ENCODE assay signal across 19 cellular contexts in the genomic region with DNA sequence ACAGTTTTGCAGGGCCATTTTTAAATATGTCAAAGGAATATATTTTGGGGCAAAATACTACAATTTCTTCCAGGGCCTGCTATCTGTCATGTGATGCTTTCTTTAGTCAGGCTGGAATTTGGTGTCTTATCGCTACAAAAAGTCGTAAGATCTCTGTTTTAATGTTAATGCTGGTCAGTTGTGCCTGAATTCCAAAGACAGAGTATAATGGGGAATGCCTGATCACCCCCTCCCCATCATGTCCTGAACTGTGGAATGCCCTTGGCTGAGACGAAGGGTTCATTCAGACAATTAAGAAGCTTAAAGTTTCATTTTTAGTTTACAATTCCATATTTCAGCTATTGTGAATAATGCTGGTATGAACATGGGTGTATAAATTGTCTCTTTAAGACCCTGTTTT.
A peak's percentile ranks its signal among the peaks of the same experiment; 100 is the strongest.
DNase-seq lines count a peak whose midpoint lies in the region; ATAC-seq, FAIRE-seq and TF ChIP-seq lines count a peak whose summit lies in the region.
"Had no signal": no experiment of that assay in that cellular context is flagged by ENCODE, and none has a peak within 500 bp of the region (broad histone marks: within the 10 kb centered on the region; RNA-seq: fewer than 3 reads in every experiment).

No MANE protein-coding gene starts in this region.

- no peak for TF ChIP-seq RAD21 in H1 (IDR thresholded peaks at IDR 0.05 in 1 of 2, conservative IDR thresholded peaks at IDR 0.05 in 1 of 2; ENCODE audit: low read depth in 2 of 2, low read length in 2 of 2)

- no peaks in the 10 kb centered on the region for H3K27me3 Mint-ChIP-seq in GM23338 (ENCODE audit: insufficient read depth, low read depth, poor library complexity)
- H3K27me3 Mint-ChIP-seq: CD4-positive, alpha-beta memory T cell had no signal

- H2AK5ac ChIP-seq in H1 (ENCODE audit: low read depth, low read length) (no peak overlapping the region), mesendoderm (ENCODE audit: low read length) (no peak overlapping the region)

- no peak overlapping the region for H2AFZ ChIP-seq in GM23338
- no peak overlapping the region for H2AFZ ChIP-seq in H1 (ENCODE audit: low read length)

- peak overlapping the region; percentile 1; the same call in 1 of the 2 replicates for H3K4me2 ChIP-seq in GM23338
- peak overlapping the region in 1 of 2 experiments; percentile 63; a peak in 2 of 4 replicates for H3K4me2 ChIP-seq in H1 (ENCODE audit: insufficient read depth in 1 of 2, low read depth in 2 of 2, low read length in 2 of 2)
- no peak overlapping the region for H3K4me2 ChIP-seq in mesendoderm (ENCODE audit: low read length)
- H3K4me2 ChIP-seq: BLaER1 had no signal

- DNase-seq in GM23338 (ENCODE audit: low spot score) (peak; percentile 70), NT2/D1 (ENCODE audit: low read depth, low spot score) (peak; percentile 43), H1 (ENCODE audit: low read depth in 1 of 2, low spot score in 2 of 2) (no peak), mesendoderm (peak; percentile 24), right lobe of liver (no peak), NCI-H1436 treated with DMSO at 0.1 percent for 48 hours (lab: John Stamatoyannopoulos, UW) (no peak)
- DNase-seq: 8988T; CD4-positive, alpha-beta memory T cell; DMS153; DMS79; GDM1; GOT3; IMR-90; KBM-7 had no signal

- CTCF ChIA-PET in H1 (lab: Charles Lee; ENCODE audit: partially characterized antibody), result no interaction called here

- no peak overlapping the region for H4K91ac ChIP-seq in H1 (replicated peaks; ENCODE audit: insufficient read length, low read length)

- H2BK120ac ChIP-seq in H1 (replicated peaks; ENCODE audit: low read depth, low read length) (no peak overlapping the region), mesendoderm (ENCODE audit: low read depth, low read length) (no peak overlapping the region)

- H3K23ac ChIP-seq in H1 (ENCODE audit: insufficient read length), result no peak overlapping the region
- no peak overlapping the region for H3K23ac ChIP-seq in mesendoderm (ENCODE audit: low read length)

- H3K56ac ChIP-seq in H1 (replicated peaks; ENCODE audit: insufficient read length, low read depth, low read length), result no peak overlapping the region
- H3K56ac ChIP-seq in mesendoderm (ENCODE audit: low read length), result no peak overlapping the region

- TF ChIP-seq CTCF in GM23338 (conservative IDR thresholded peaks at IDR 0.05; ENCODE audit: low read depth in 2 of 2) (no peak), H1 (IDR thresholded peaks at IDR 0.05; ENCODE audit: control extremely low read depth in 1 of 3, insufficient read depth in 1 of 3, low read depth in 1 of 3, low read length in 3 of 3) (no peak), right lobe of liver (IDR thresholded peaks at IDR 0.05) (no peak)

- H3K79me2 ChIP-seq in GM23338 (replicated peaks; ENCODE audit: insufficient read depth), result no peaks in the 10 kb centered on the region
- no peaks in the 10 kb centered on the region for H3K79me2 ChIP-seq in H1 (ENCODE audit: control insufficient read depth in 1 of 2, insufficient read depth in 2 of 2, low read length in 2 of 2)
- H3K79me2 ChIP-seq in mesendoderm (ENCODE audit: control insufficient read depth, insufficient read depth, low read length), result no peaks in the 10 kb centered on the region

- no peaks in the 10 kb centered on the region for H3K9me3 Mint-ChIP-seq in GM23338

- H3K4me3 Mint-ChIP-seq in GM23338, result no peak overlapping the region
- H3K4me3 Mint-ChIP-seq: CD14-positive monocyte; CD4-positive, alpha-beta memory T cell had no signal

- no peaks in the 10 kb centered on the region for H3K23me2 ChIP-seq in H1 (ENCODE audit: low read depth, low read length)

- no peak overlapping the region for H2BK20ac ChIP-seq in H1 (ENCODE audit: low read length)

- H3K4ac ChIP-seq in H1 (replicated peaks; ENCODE audit: insufficient read length, low read depth, low read length), result no peak overlapping the region
- no peak overlapping the region for H3K4ac ChIP-seq in mesendoderm (ENCODE audit: low read depth, low read length)

- peak overlapping the region; percentile 48 for H3K27ac ChIP-seq in GM23338 (ENCODE audit: low read depth)
- no peak overlapping the region for H3K27ac ChIP-seq in H1 (ENCODE audit: low read depth, low read length)
- H3K27ac ChIP-seq in mesendoderm (ENCODE audit: low read depth, low read length), result no peak overlapping the region
- no peak overlapping the region for H3K27ac ChIP-seq in right lobe of liver
- H3K27ac ChIP-seq: BLaER1 had no signal

- no peaks in the 10 kb centered on the region for H3K9me2 ChIP-seq in GM23338 (ENCODE audit: insufficient read depth)

- H4K8ac ChIP-seq in H1 (ENCODE audit: extremely low read depth, insufficient read depth, low read length), result no peak overlapping the region
- H4K8ac ChIP-seq in mesendoderm (ENCODE audit: low read depth, low read length), result no peak overlapping the region

- H2BK15ac ChIP-seq in H1 (ENCODE audit: low read length) (no peak overlapping the region), mesendoderm (replicated peaks; ENCODE audit: low read depth) (no peak overlapping the region)

- ATAC-seq in GM23338, result peak; percentile 82
- ATAC-seq in right lobe of liver, result no peak
- ATAC-seq in GM18861 (IDR thresholded peaks at IDR 0.05; ENCODE audit: unreplicated experiment), result no peak

- H3K9ac ChIP-seq in NT2/D1 (ENCODE audit: insufficient read length, low read depth), result no peak overlapping the region
- H3K9ac ChIP-seq in H1 (replicated peaks in 1 of 4; ENCODE audit: extremely low read depth in 1 of 4, low read depth in 3 of 4, low read length in 3 of 4), result no peak overlapping the region
- no peak overlapping the region for H3K9ac ChIP-seq in mesendoderm (ENCODE audit: low read length)
- H3K9ac ChIP-seq: BLaER1 had no signal

- H4K5ac ChIP-seq in H1 (ENCODE audit: insufficient read length, low read depth, low read length) (no peak overlapping the region), mesendoderm (ENCODE audit: low read length) (no peak overlapping the region)

- no peak for FAIRE-seq in H1 (lab: Jason Lieb, UNC)
- FAIRE-seq: GM12892 had no signal

- no peaks in the 10 kb centered on the region for H3K9me3 ChIP-seq in NT2/D1 (ENCODE audit: insufficient read depth, low read length)
- H3K9me3 ChIP-seq in H1 (ENCODE audit: insufficient read depth in 2 of 2, low read depth in 1 of 2, low read length in 1 of 2), result 0 out of 4 replicates have a peak, but pooled peaks cover 0 to 4% of the 10 kb centered on the region in 2 experiments
- no peaks in the 10 kb centered on the region for H3K9me3 ChIP-seq in right lobe of liver
- H3K9me3 ChIP-seq: HAP-1 had no signal

- H3F3A ChIP-seq in GM23338 (replicated peaks; ENCODE audit: low read depth), result no peaks in the 10 kb centered on the region

- H3K79me1 ChIP-seq in H1 (ENCODE audit: low read depth, low read length) (no peaks in the 10 kb centered on the region), mesendoderm (ENCODE audit: low read length) (no peaks in the 10 kb centered on the region)

- POLR2A ChIA-PET in H1 (lab: Charles Lee; ENCODE audit: partially characterized antibody), result no interaction called here

- 52% methylated on average over 3 of the region's 3 CpGs; no CpG with 5 or more reads in 1 of the 2 experiments for WGBS in H1 (ENCODE audit: extremely low coverage in 1 of 2, insufficient coverage in 1 of 2, insufficient read length in 1 of 2, insufficient replicate concordance in 2 of 2, low coverage in 1 of 2, low lambda C conversion rate in 2 of 2, missing lambda C conversion rate in 1 of 2), 2 experiments
- WGBS in mesendoderm (ENCODE audit: extremely low coverage, insufficient coverage, low lambda C conversion rate), result no CpG with 5 or more reads among the region's 3 CpGs
- 90% methylated on average over 3 of the region's 3 CpGs for whole genome bisulfite sequencing in right lobe of liver (ENCODE audit: insufficient coverage, low coverage, low lambda C conversion rate, missing lambda C conversion rate)

- H3K18ac ChIP-seq in H1 (ENCODE audit: extremely low read depth, low read length) (no peak overlapping the region), mesendoderm (ENCODE audit: low read length) (peak overlapping the region; percentile 75)

- H3K14ac ChIP-seq in H1 (ENCODE audit: insufficient read length), result no peak overlapping the region

- no peaks in the 10 kb centered on the region; the same call in 2 of the 3 replicates for H3K36me3 Mint-ChIP-seq in GM23338 (ENCODE audit: low read depth)

- peaks cover 12% of the 10 kb centered on the region; the same call in 1 of the 2 replicates for H3K4me1 ChIP-seq in GM23338 (ENCODE audit: insufficient read depth)
- H3K4me1 ChIP-seq in NT2/D1 (ENCODE audit: insufficient read depth, insufficient read length), result no peaks in the 10 kb centered on the region
- H3K4me1 ChIP-seq in H1 (replicated peaks in 1 of 4; ENCODE audit: control insufficient read depth in 3 of 4, insufficient read depth in 4 of 4, low read length in 3 of 4), result peaks cover 0 to 6% (median 1%) of the 10 kb centered on the region in 4 experiments; a peak in 2 of 7 replicates
- peaks cover 2% of the 10 kb centered on the region for H3K4me1 ChIP-seq in mesendoderm (ENCODE audit: control insufficient read depth, low read depth, low read length)
- no peaks in the 10 kb centered on the region for H3K4me1 ChIP-seq in right lobe of liver
- H3K4me1 ChIP-seq: BLaER1 had no signal

- peak overlapping the region; percentile 84 for H3K27ac Mint-ChIP-seq in GM23338
- H3K27ac Mint-ChIP-seq: CD14-positive monocyte; CD4-positive, alpha-beta memory T cell had no signal

- H3K4me1 Mint-ChIP-seq in GM23338, result peaks cover 16% of the 10 kb centered on the region; the same call in 2 of the 3 replicates
- H3K4me1 Mint-ChIP-seq: CD14-positive monocyte had no signal

- H3K27me3 ChIP-seq in GM23338 (ENCODE audit: insufficient read depth) (no peaks in the 10 kb centered on the region), NT2/D1 (ENCODE audit: insufficient read depth, insufficient read length) (no peaks in the 10 kb centered on the region), H1 (replicated peaks in 1 of 4; ENCODE audit: control insufficient read depth in 3 of 4, extremely low read depth in 1 of 4, insufficient read depth in 3 of 4, low read length in 3 of 4) (no peaks in the 10 kb centered on the region), mesendoderm (ENCODE audit: insufficient read depth, low read length, poor library complexity) (no peaks in the 10 kb centered on the region), right lobe of liver (no peaks in the 10 kb centered on the region)
- H3K27me3 ChIP-seq: BLaER1 had no signal

- TF ChIP-seq EP300 in H1 (IDR thresholded peaks at IDR 0.05; ENCODE audit: borderline replicate concordance in 1 of 2, low read depth in 2 of 2, low read length in 2 of 2), result no peak

- intact Hi-C loops in right lobe of liver (cut with DNase I), result no loop called here

- no peaks in the 10 kb centered on the region for H3K36me3 ChIP-seq in GM23338 (ENCODE audit: insufficient read depth)
- H3K36me3 ChIP-seq in NT2/D1 (ENCODE audit: insufficient read depth, insufficient read length, low read length), result no peaks in the 10 kb centered on the region
- H3K36me3 ChIP-seq in H1 (ENCODE audit: control insufficient read depth in 2 of 4, insufficient read depth in 4 of 4, low read length in 3 of 4), result no peaks in the 10 kb centered on the region
- H3K36me3 ChIP-seq in mesendoderm (ENCODE audit: control insufficient read depth, insufficient read depth, low read length), result no peaks in the 10 kb centered on the region
- no peaks in the 10 kb centered on the region for H3K36me3 ChIP-seq in right lobe of liver
- H3K36me3 ChIP-seq: HAP-1 had no signal

- H4K20me1 ChIP-seq in GM23338 (replicated peaks; ENCODE audit: insufficient read depth), result no peaks in the 10 kb centered on the region
- H4K20me1 ChIP-seq in H1 (replicated peaks in 1 of 2; ENCODE audit: control insufficient read depth in 1 of 2, insufficient read depth in 2 of 2, low read length in 2 of 2), result no peaks in the 10 kb centered on the region
- H4K20me1 ChIP-seq: BLaER1 had no signal

- no peak overlapping the region for H2BK12ac ChIP-seq in H1 (ENCODE audit: low read depth, low read length)

- H3K4me3 ChIP-seq in GM23338 (no peak overlapping the region), NT2/D1 (ENCODE audit: insufficient read length, low read depth) (no peak overlapping the region), H1 (ENCODE audit: extremely low read depth in 1 of 4, insufficient read depth in 2 of 4, low read depth in 3 of 4, low read length in 4 of 4) (peak overlapping the region in 1 of 4 experiments; percentile 28; a peak in 1 of 8 replicates), mesendoderm (ENCODE audit: low read length) (no peak overlapping the region), right lobe of liver (no peak overlapping the region)
- H3K4me3 ChIP-seq: BLaER1, HAP-1 had no signal

- H2BK5ac ChIP-seq in H1 (ENCODE audit: low read depth, low read length), result no peak overlapping the region
- no peak overlapping the region for H2BK5ac ChIP-seq in mesendoderm (ENCODE audit: low read length)

- TF ChIP-seq POLR2A in H1 (IDR thresholded peaks at IDR 0.05; ENCODE audit: control extremely low read depth in 1 of 2, low read depth in 2 of 2, low read length in 2 of 2), result no peak
- TF ChIP-seq POLR2A in right lobe of liver (IDR thresholded peaks at IDR 0.05), result no peak

Comparison
In these comparisons a context has a peak if more than half of its experiments do, and no peak if none do; other contexts are left out.
1. DNase-seq: peak in GM23338 (single experiment), NT2/D1 (single experiment) and mesendoderm (single experiment); none in H1 (0 of 2), right lobe of liver (0 of 3) and NCI-H1436 treated with DMSO at 0.1 percent for 48 hours (single experiment).